ENCODE assay signal across 24 cellular contexts in genomic region chr2:233530381-233530780, GRCh38. TPM values are rescaled to one million over a fixed set of nuclear protein-coding genes. Genes with fewer than 3 reads are reported as not detected.
DNase-seq lines count a peak whose midpoint lies in the region; ATAC-seq, FAIRE-seq and TF ChIP-seq lines count a peak whose summit lies in the region.
"Had no signal": no experiment of that assay in that cellular context is flagged by ENCODE, and none has a peak within 500 bp of the region (broad histone marks: within the 10 kb centered on the region; RNA-seq: fewer than 3 reads in every experiment).

No MANE protein-coding gene starts in this region.

- no peaks in the 10 kb centered on the region for H3K9me2 ChIP-seq in Karpas-422 (replicated peaks; ENCODE audit: insufficient read depth, low read length)
- no peaks in the 10 kb centered on the region for H3K9me2 ChIP-seq in OCI-LY7 (ENCODE audit: insufficient read depth, low read length)

- TF ChIP-seq POLR2A in thyroid gland (IDR thresholded peaks at IDR 0.05): no peak

- CTCF ChIA-PET in OCI-LY7 (lab: Charles Lee; ENCODE audit: unreplicated experiment): no interaction called here

- no peak overlapping the region for H2AFZ ChIP-seq in Karpas-422 (ENCODE audit: low read length)
- peak overlapping the region; percentile 59 for H2AFZ ChIP-seq in OCI-LY7 (ENCODE audit: low read length)

- H3K27ac ChIP-seq in Karpas-422 (ENCODE audit: low read length) (no peak overlapping the region), OCI-LY7 (ENCODE audit: low read depth, low read length, poor library complexity, severe bottlenecking) (peak overlapping the region; percentile 39), pancreas (no peak overlapping the region), left lung (no peak overlapping the region), thyroid gland (no peak overlapping the region)
- H3K27ac ChIP-seq: 22Rv1; A549; BLaER1 treated with 17β-estradiol and CSF1 and Interleukin-3, amounts not matched to agents 10 nM and 100 nM; C4-2B had no signal

- intact Hi-C loops in OCI-LY7 (cut with micrococcal nuclease; ENCODE audit: unreplicated experiment) (no loop called here), pancreas (cut with DNase I) (no loop called here), left lung (cut with DNase I) (no loop called here), thyroid gland (cut with DNase I) (no loop called here)

- no peak overlapping the region for H3K4me2 ChIP-seq in Karpas-422 (ENCODE audit: low read depth, low read length, poor library complexity, severe bottlenecking)
- peak overlapping the region; percentile 58 for H3K4me2 ChIP-seq in OCI-LY7 (ENCODE audit: low read length)
- H3K4me2 ChIP-seq: A549 had no signal

- H3K36me3 ChIP-seq in Karpas-422 (ENCODE audit: insufficient read depth, low read length): no peaks in the 10 kb centered on the region
- H3K36me3 ChIP-seq in OCI-LY7 (ENCODE audit: insufficient read depth, low read length): no peaks in the 10 kb centered on the region; the same call in 1 of the 2 replicates
- peaks cover 0 to 30% (median 4%) of the 10 kb centered on the region in 3 donors for H3K36me3 ChIP-seq in pancreas
- H3K36me3 ChIP-seq in left lung: peaks cover 0 to 14% of the 10 kb centered on the region in 2 donors
- peaks cover 0 to 12% of the 10 kb centered on the region in 2 donors for H3K36me3 ChIP-seq in thyroid gland

- 47 to 54% methylated on average over 1 of the region's 1 CpG for WGBS in pancreas, 2 donors
- WGBS in thyroid gland, 2 donors: 59 to 73% methylated on average over 1 of the region's 1 CpG

- H3K9ac ChIP-seq in Karpas-422 (ENCODE audit: low read length): no peak overlapping the region
- H3K9ac ChIP-seq: BLaER1 treated with 17β-estradiol and CSF1 and Interleukin-3, amounts not matched to agents 10 nM and 100 nM had no signal

- POLR2A ChIA-PET in OCI-LY7 (lab: Charles Lee): interaction anchor here (0.6 to 2.4 kb wide), 7 partner anchors 9 to 232 kb away, joined by 3 to 16 read pairs (median 6); no protein-coding TSS in a partner anchor

- H3K9me3 ChIP-seq in Karpas-422 (ENCODE audit: low read length): no peaks in the 10 kb centered on the region
- peaks cover 10% of the 10 kb centered on the region; the same call in 1 of the 2 replicates for H3K9me3 ChIP-seq in OCI-LY7 (ENCODE audit: low read length)
- H3K9me3 ChIP-seq in pancreas: no peaks in the 10 kb centered on the region
- H3K9me3 ChIP-seq in left lung: no peaks in the 10 kb centered on the region
- no peaks in the 10 kb centered on the region for H3K9me3 ChIP-seq in thyroid gland
- H3K9me3 ChIP-seq: A549, Caco-2 had no signal

- DNase-seq in D721Med (ENCODE audit: insufficient read length, low spot score) (no peak), Karpas-422 (peak; percentile 27), OCI-LY7 (ENCODE audit: low spot score) (peak; percentile 51), pancreas (no peak), foreskin fibroblast (no peak), left lung (no peak), thyroid gland (no peak)
- DNase-seq: Caco-2; Calu3; CD4-positive, alpha-beta T cell; CD8-positive, alpha-beta T cell; DMS 273 treated with DMSO at 0.1 percent for 48 hours; DMS153; DMS53; DMS79; DND-41; EL; GF-D8 had no signal

- H3K79me2 ChIP-seq in Karpas-422 (ENCODE audit: low read length): no peaks in the 10 kb centered on the region
- H3K79me2 ChIP-seq in OCI-LY7 (ENCODE audit: insufficient read depth, low read depth, low read length): no peaks in the 10 kb centered on the region

- FAIRE-seq in D721Med (lab: Jason Lieb, UNC) (peak; percentile 64), pancreas (lab: Jason Lieb, UNC) (peak; percentile 9)
- FAIRE-seq: GM12891, GM19239 had no signal

- no peak overlapping the region for H3K4me3 ChIP-seq in Karpas-422 (ENCODE audit: low read length)
- peak overlapping the region; percentile 20 for H3K4me3 ChIP-seq in OCI-LY7 (ENCODE audit: low read depth, low read length, poor library complexity, severe bottlenecking)
- no peak overlapping the region for H3K4me3 ChIP-seq in pancreas
- no peak overlapping the region for H3K4me3 ChIP-seq in foreskin fibroblast (ENCODE audit: low read depth in 1 of 2, low read length in 2 of 2)
- no peak overlapping the region for H3K4me3 ChIP-seq in left lung
- H3K4me3 ChIP-seq in thyroid gland (replicated peaks in 1 of 3): no peak overlapping the region
- H3K4me3 ChIP-seq: A549; BLaER1 treated with 17β-estradiol and CSF1 and Interleukin-3, amounts not matched to agents 10 nM and 100 nM had no signal

- H4K20me1 ChIP-seq in Karpas-422 (ENCODE audit: insufficient read depth, low read depth, low read length): no peaks in the 10 kb centered on the region
- no peaks in the 10 kb centered on the region for H4K20me1 ChIP-seq in OCI-LY7 (ENCODE audit: insufficient read depth, low read length)
- H4K20me1 ChIP-seq: BLaER1 treated with 17β-estradiol and CSF1 and Interleukin-3, amounts not matched to agents 10 nM and 100 nM had no signal

- no TSS peak for BruUV-seq in OCI-LY7 (replicated peaks; lab: Mats Ljungman, UMichigan)

- H3K4me1 ChIP-seq in Karpas-422 (ENCODE audit: low read length): peaks cover 6% of the 10 kb centered on the region; the same call in 1 of the 2 replicates
- peaks cover 48% of the 10 kb centered on the region for H3K4me1 ChIP-seq in OCI-LY7 (ENCODE audit: insufficient read depth, low read length, poor library complexity, severe bottlenecking)
- no peaks in the 10 kb centered on the region for H3K4me1 ChIP-seq in pancreas
- H3K4me1 ChIP-seq in left lung: no peaks in the 10 kb centered on the region
- H3K4me1 ChIP-seq in thyroid gland: peaks cover 4 to 7% of the 10 kb centered on the region in 2 donors
- H3K4me1 ChIP-seq: Caco-2 had no signal

- H3K27me3 ChIP-seq in Karpas-422 (ENCODE audit: low read length): no peaks in the 10 kb centered on the region
- H3K27me3 ChIP-seq in pancreas: no peaks in the 10 kb centered on the region
- no peaks in the 10 kb centered on the region for H3K27me3 ChIP-seq in left lung
- no peaks in the 10 kb centered on the region for H3K27me3 ChIP-seq in thyroid gland
- H3K27me3 ChIP-seq: BLaER1 treated with 17β-estradiol and CSF1 and Interleukin-3, amounts not matched to agents 10 nM and 100 nM had no signal

- no peak for ATAC-seq in pancreas
- no peak for ATAC-seq in left lung
- ATAC-seq: A549; CD8-positive, alpha-beta T cell had no signal

- TF ChIP-seq CTCF in D721Med (IDR thresholded peaks at IDR 0.05; ENCODE audit: insufficient read depth, missing control alignments) (no peak), OCI-LY7 (conservative IDR thresholded peaks at IDR 0.05; ENCODE audit: low read length) (no peak), pancreas (IDR thresholded peaks at IDR 0.05) (no peak), foreskin fibroblast (IDR thresholded peaks at IDR 0.05; ENCODE audit: low read depth, low read length) (no peak), left lung (IDR thresholded peaks at IDR 0.05) (no peak), thyroid gland (IDR thresholded peaks at IDR 0.05) (no peak)

RNA-seq across cellular contexts. Expression of gene USP40, which starts 36.2 kb away (rescaled TPM):
- total RNA-seq in Karpas-422 (2014; rRNA removed; shearing (Covaris generic); ENCODE audit: low replicate concordance): 7.9 and 9.5 TPM in 2 replicates
- total RNA-seq in OCI-LY7 (2014; rRNA removed; shearing (Covaris generic)): 1.2 and 1.7 TPM in 2 replicates
- total RNA-seq in OCI-LY7 (2022) (0.51 and 1.7 TPM in 2 replicates), pancreas (10 to 100 TPM; 17.2 to 33.3 (median 22.1) TPM), left lung (10 to 100 TPM; 40.0 to 43.1 TPM), thyroid gland (10 to 100 TPM; 70.7 to 99.0 (median 85.7) TPM)
- polyA plus RNA-seq in pancreas: 10 to 100 TPM; 34.5 to 34.7 TPM

Comparison
In these comparisons a context has a peak if more than half of its experiments do, and no peak if none do; other contexts are left out.
1. DNase-seq: peak in Karpas-422 (single experiment) and OCI-LY7 (single experiment); none in D721Med (single experiment), pancreas (0 of 6), foreskin fibroblast (0 of 2), left lung (0 of 2) and thyroid gland (0 of 2).